ENCODE assay signal across 9 cellular contexts in genomic region chr20:58839474-58839874, GRCh38. TPM values are rescaled to one million over a fixed set of nuclear protein-coding genes. Genes with fewer than 3 reads are reported as not detected.
DNase-seq lines count a peak whose midpoint lies in the region; ATAC-seq, FAIRE-seq and TF ChIP-seq lines count a peak whose summit lies in the region.
"Had no signal": no experiment of that assay in that cellular context is flagged by ENCODE, and none has a peak within 500 bp of the region (broad histone marks: within the 10 kb centered on the region; RNA-seq: fewer than 3 reads in every experiment).

No MANE protein-coding gene starts in this region.

- no peak overlapping the region for H2AFZ ChIP-seq in K562 (ENCODE audit: low read depth, low read length)

- ATAC-seq in K562 = peak; percentile 91
- ATAC-seq in GM18511 (IDR thresholded peaks at IDR 0.05; ENCODE audit: unreplicated experiment) = no peak

- no peak for TF ChIP-seq POLR2A in K562 (conservative IDR thresholded peaks at IDR 0.05)

- TF ChIP-seq RAD21 in K562 (CRISPR knock-in tag; conservative IDR thresholded peaks at IDR 0.05 in 1 of 2, IDR thresholded peaks at IDR 0.05 in 1 of 2) = peak; percentile 28 to 65

- peak overlapping the region; percentile 20 for H3K4me3 Mint-ChIP-seq in stimulated activated naive CD8-positive, alpha-beta T cell treated with anti-CD3 and anti-CD28 coated beads, Interleukin-15, Interleukin-2, amounts not matched to agents 100 ng/mL and 50 ng/mL, for 24 hours
- H3K4me3 Mint-ChIP-seq: dendritic cell treated with granulocyte-macrophage colony-stimulating factor and Interleukin-4, amounts not matched to agents 40 ng/mL and 50 ng/mL, for 4 days had no signal

- H3K4me1 ChIP-seq in K562 (replicated peaks in 1 of 2; ENCODE audit: control insufficient read depth in 2 of 2, insufficient read depth in 2 of 2, low read length in 2 of 2) = peaks cover 0 to 12% of the 10 kb centered on the region in 2 experiments; a peak in 1 of 5 replicates

- H3K9me1 ChIP-seq in K562 (ENCODE audit: control insufficient read depth, insufficient read depth, low read length) = no peaks in the 10 kb centered on the region

- POLR2A ChIA-PET in K562 (lab: Yijun Ruan, JAX) = interaction anchor here (0.9 kb wide), 2 partner anchors 358 to 613 kb away, joined by 3 read pairs; no protein-coding TSS in a partner anchor

- intact Hi-C loops in K562 (cut with micrococcal nuclease) = loop anchor here (2.0 to 10.0 kb wide), 3 partner anchors 187 to 605 kb away; partner anchors contain the start of gene STX16

- DNase-seq in activated gamma-delta T cell treated with Interleukin-2 at 50 U/mL for 16 hours = peak; percentile 20
- no peak for DNase-seq in activated gamma-delta T cell (lab: John Stamatoyannopoulos, UW)
- DNase-seq in SK-MEL-5 (ENCODE audit: low read depth, low spot score) = peak; percentile 49
- DNase-seq in K562 (ENCODE audit: extremely low read depth in 1 of 4, low spot score in 3 of 4) = peak; percentile 50 to 61 (median 58)
- DNase-seq in left kidney (ENCODE audit: low read depth, low spot score) = peak; percentile 80
- DNase-seq in GM19238 (ENCODE audit: insufficient read length, low spot score) = no peak

- peaks cover 77% of the 10 kb centered on the region for H3K27me3 Mint-ChIP-seq in stimulated activated naive CD8-positive, alpha-beta T cell treated with anti-CD3 and anti-CD28 coated beads, Interleukin-15, Interleukin-2, amounts not matched to agents 100 ng/mL and 50 ng/mL, for 24 hours

- TF ChIP-seq CTCF in K562 (IDR thresholded peaks at IDR 0.05 in 2 of 3, conservative IDR thresholded peaks at IDR 0.05 in 1 of 3; ENCODE audit: insufficient read depth in 2 of 3, low read depth in 1 of 3, low read length in 3 of 3) = peak; percentile 55 to 65 (median 59)

- H3K36me3 Mint-ChIP-seq in stimulated activated naive CD8-positive, alpha-beta T cell treated with anti-CD3 and anti-CD28 coated beads, Interleukin-15, Interleukin-2, amounts not matched to agents 100 ng/mL and 50 ng/mL, for 24 hours (ENCODE audit: low read depth) = peaks cover 4% of the 10 kb centered on the region

- no peaks in the 10 kb centered on the region for H3K9me3 Mint-ChIP-seq in stimulated activated naive CD8-positive, alpha-beta T cell treated with anti-CD3 and anti-CD28 coated beads, Interleukin-15, Interleukin-2, amounts not matched to agents 100 ng/mL and 50 ng/mL, for 24 hours

- no peak overlapping the region for H3K4me3 ChIP-seq in K562

- H3K27ac Mint-ChIP-seq in stimulated activated naive CD8-positive, alpha-beta T cell treated with anti-CD3 and anti-CD28 coated beads, Interleukin-15, Interleukin-2, amounts not matched to agents 100 ng/mL and 50 ng/mL, for 24 hours = no peak overlapping the region
- H3K27ac Mint-ChIP-seq: dendritic cell treated with granulocyte-macrophage colony-stimulating factor and Interleukin-4, amounts not matched to agents 40 ng/mL and 50 ng/mL, for 4 days had no signal

- no peaks in the 10 kb centered on the region for H3K36me3 ChIP-seq in K562 (ENCODE audit: control insufficient read depth, insufficient read depth, low read length)

- H3K9ac ChIP-seq in K562 (ENCODE audit: insufficient read depth in 1 of 2, low read depth in 2 of 2, low read length in 2 of 2) = no peak overlapping the region

- in situ Hi-C loops in SK-MEL-5 (cut with HindIII; ENCODE audit: low pct_unique_long_range_greater_than_20kb, low sequenced_read_pairs) = loop anchor here (25.0 kb wide), 2 partner anchors 177 to 473 kb away; partner anchors contain the start of genes EDN3 and STX16
- in situ Hi-C loops in K562 (cut with MboI) = no loop called here

- peaks cover 17% of the 10 kb centered on the region for H3K4me1 Mint-ChIP-seq in stimulated activated naive CD8-positive, alpha-beta T cell treated with anti-CD3 and anti-CD28 coated beads, Interleukin-15, Interleukin-2, amounts not matched to agents 100 ng/mL and 50 ng/mL, for 24 hours (ENCODE audit: low read depth)

- no peak for FAIRE-seq in K562 (lab: Jason Lieb, UNC)

- WGBS in K562 (ENCODE audit: insufficient coverage, low coverage, missing lambda C conversion rate) = 6% methylated on average over 15 of the region's 27 CpGs

- CTCF ChIA-PET in K562 (lab: Yijun Ruan, JAX; ENCODE audit: low intra/inter-chr PET ratio) = interaction anchor here (0.6 to 2.2 kb wide), 2 partner anchors 358 to 602 kb away, joined by 3 to 8 read pairs; no protein-coding TSS in a partner anchor

- no peaks in the 10 kb centered on the region for H3K9me3 ChIP-seq in K562 (replicated peaks; ENCODE audit: control insufficient read depth, insufficient read depth, low read depth, low read length)

- H3K79me2 ChIP-seq in K562 (ENCODE audit: control insufficient read depth, insufficient read depth, low read length) = no peaks in the 10 kb centered on the region

- no peak overlapping the region for H3K4me2 ChIP-seq in K562 (ENCODE audit: insufficient read depth, low read length)

- H3K27me3 ChIP-seq in K562 (ENCODE audit: control insufficient read depth in 2 of 2, insufficient read depth in 2 of 2, low read length in 2 of 2) = peaks cover 18 to 44% of the 10 kb centered on the region in 2 experiments; a peak in 4 of 5 replicates

- no TSS peak for BruUV-seq in K562 (replicated peaks; lab: Mats Ljungman, UMichigan)

- peaks cover 4% of the 10 kb centered on the region; the same call in 1 of the 2 replicates for H4K20me1 ChIP-seq in K562 (replicated peaks; ENCODE audit: control insufficient read depth, insufficient read depth, low read length)

- H3K27ac ChIP-seq in K562 (ENCODE audit: extremely low read depth, low read depth, low read length) = no peak overlapping the region

- no peak for TF ChIP-seq EP300 in K562 (IDR thresholded peaks at IDR 0.05; ENCODE audit: low read length)

TF ChIP-seq in K562, 482 proteins besides CTCF, POLR2A, EP300 and RAD21 (continues in another document):
- TF ChIP-seq, protein P1, sequence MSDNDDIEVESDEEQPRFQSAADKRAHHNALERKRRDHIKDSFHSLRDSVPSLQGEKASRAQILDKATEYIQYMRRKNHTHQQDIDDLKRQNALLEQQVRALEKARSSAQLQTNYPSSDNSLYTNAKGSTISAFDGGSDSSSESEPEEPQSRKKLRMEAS (CRISPR knock-in tag; IDR thresholded peaks at IDR 0.05) = peak; percentile 66
- TF ChIP-seq ZFP1 (CRISPR knock-in tag; IDR thresholded peaks at IDR 0.05) (no peak), MAZ (CRISPR knock-in tag; conservative IDR thresholded peaks at IDR 0.05 in 1 of 2, IDR thresholded peaks at IDR 0.05 in 1 of 2) (peak; percentile 38 to 86; a peak in 3 of 4 replicates), KDM5B (IDR thresholded peaks at IDR 0.05; ENCODE audit: insufficient replicate concordance, low read depth, low read length) (no peak), RBM15 (IDR thresholded peaks at IDR 0.05; ENCODE audit: insufficient read depth, low read length) (no peak), ZFP30 (CRISPR knock-in tag; IDR thresholded peaks at IDR 0.05; ENCODE audit: borderline replicate concordance) (no peak)

RNA-seq across cellular contexts. Expression of gene GNAS-AS1, which starts 11.2 kb away (rescaled TPM):
- total RNA-seq in SK-MEL-5 (2014; rRNA removed; shearing (Covaris generic)) = 0.55 and 0.90 TPM in 2 replicates
- polyA plus RNA-seq in SK-MEL-5 (2015; cell fraction: cytosol; rRNA removed) = 0.10 and 1.3 TPM in 2 replicates
- 0.75 TPM in 1 of 2 replicates, not detected in the other for polyA plus RNA-seq in SK-MEL-5 (2015; cell fraction: nucleus; rRNA removed)
- total RNA-seq in K562 (2011; cell fraction: chromatin; rRNA removed; ENCODE audit: low replicate concordance) = 0.42 and 1.3 TPM in 2 replicates
- total RNA-seq in K562 (2011; cell fraction: nucleolus; rRNA removed) = 0.50 and 0.79 TPM in 2 replicates
- 0.92 and 1.1 TPM in 2 replicates for total RNA-seq in K562 (2011; cell fraction: nucleoplasm; rRNA removed)
- total RNA-seq in K562 (2014; rRNA removed) (0.73 and 2.5 TPM in 2 replicates), K562 (2014; rRNA removed; fragmentation: Illumina TruSeq; extraction: Trizol) (0.25 and 0.45 TPM in 2 replicates), K562 (2015; rRNA removed; fragmentation: Illumina TruSeq; extraction: Trizol) (0.64 and 0.69 TPM in 2 replicates), K562 (2021) (1.2 and 1.3 TPM in 2 replicates)
- polyA plus RNA-seq in K562 (2011; rRNA removed) (0.07 TPM in 2 replicates), K562 (2014; fragmentation: Illumina TruSeq; extraction: Trizol) (0.21 and 0.90 TPM in 2 replicates), K562 (2014; fragmentation: Nextera tagmentation; extraction: Ambion mirVana) (under 1 TPM; 0.04 to 0.14 TPM), K562 (2014; rRNA removed) (1.0 and 1.8 TPM in 2 replicates)
- polyA plus RNA-seq in K562 (2011; cell fraction: cytosol; rRNA removed) = not detected in 2 replicates
- polyA plus RNA-seq in K562 (2011; cell fraction: nucleus; rRNA removed) = 0.22 and 0.37 TPM in 2 replicates
- 0.91 and 1.0 TPM in 2 replicates for polyA plus RNA-seq in K562 (2012)
- polyA minus RNA-seq in K562 (2011; rRNA and poly(A)+ RNA removed) = not detected in 2 replicates
- not detected in 2 replicates for polyA minus RNA-seq in K562 (2011; cell fraction: cytosol; rRNA and poly(A)+ RNA removed)
- not detected in 2 replicates for polyA minus RNA-seq in K562 (2011; cell fraction: nucleus; rRNA and poly(A)+ RNA removed)

RNA-seq across cellular contexts. Expression of gene GNAS, which starts 13.0 kb away (rescaled TPM):
- total RNA-seq in SK-MEL-5 (2014; rRNA removed; shearing (Covaris generic)) = 589 and 602 TPM in 2 replicates
- 1,220 and 1,461 TPM in 2 replicates for polyA plus RNA-seq in SK-MEL-5 (2015; cell fraction: cytosol; rRNA removed)
- 382 and 411 TPM in 2 replicates for polyA plus RNA-seq in SK-MEL-5 (2015; cell fraction: nucleus; rRNA removed)
- 217 and 324 TPM in 2 replicates for total RNA-seq in K562 (2011; cell fraction: chromatin; rRNA removed; ENCODE audit: low replicate concordance)
- total RNA-seq in K562 (2011; cell fraction: nucleolus; rRNA removed) = 221 and 239 TPM in 2 replicates
- total RNA-seq in K562 (2011; cell fraction: nucleoplasm; rRNA removed) = 270 and 367 TPM in 2 replicates
- 266 and 294 TPM in 2 replicates for total RNA-seq in K562 (2014; rRNA removed)
- total RNA-seq in K562 (2014; rRNA removed; fragmentation: Illumina TruSeq; extraction: Trizol) = 212 and 224 TPM in 2 replicates
- 216 and 220 TPM in 2 replicates for total RNA-seq in K562 (2015; rRNA removed; fragmentation: Illumina TruSeq; extraction: Trizol)
- total RNA-seq in K562 (2021) = 422 and 439 TPM in 2 replicates
- 321 and 329 TPM in 2 replicates for polyA plus RNA-seq in K562 (2011; rRNA removed)
- 659 and 699 TPM in 2 replicates for polyA plus RNA-seq in K562 (2011; cell fraction: cytosol; rRNA removed)
- polyA plus RNA-seq in K562 (2011; cell fraction: nucleus; rRNA removed) = 480 and 564 TPM in 2 replicates
- polyA plus RNA-seq in K562 (2012) = 497 and 536 TPM in 2 replicates
- 648 and 649 TPM in 2 replicates for polyA plus RNA-seq in K562 (2014; fragmentation: Illumina TruSeq; extraction: Trizol)
- polyA plus RNA-seq in K562 (2014; fragmentation: Nextera tagmentation; extraction: Ambion mirVana) = 100 to 1,000 TPM; 128 to 129 TPM
- 343 and 398 TPM in 2 replicates for polyA plus RNA-seq in K562 (2014; rRNA removed)
- polyA minus RNA-seq in K562 (2011; rRNA and poly(A)+ RNA removed) = 360 and 482 TPM in 2 replicates
- 377 and 397 TPM in 2 replicates for polyA minus RNA-seq in K562 (2011; cell fraction: cytosol; rRNA and poly(A)+ RNA removed)
- polyA minus RNA-seq in K562 (2011; cell fraction: nucleus; rRNA and poly(A)+ RNA removed) = 103 and 150 TPM in 2 replicates

Comparison
In these comparisons a context has a peak if more than half of its experiments do, and no peak if none do; other contexts are left out.
1. DNase-seq: peak in activated gamma-delta T cell treated with Interleukin-2 at 50 U/mL for 16 hours (single experiment), SK-MEL-5 (single experiment), K562 (4 of 4) and left kidney (single experiment); none in activated gamma-delta T cell (single experiment) and GM19238 (single experiment).